Comparison of ENCODE assay signal across 27 cellular contexts in the genomic region with DNA sequence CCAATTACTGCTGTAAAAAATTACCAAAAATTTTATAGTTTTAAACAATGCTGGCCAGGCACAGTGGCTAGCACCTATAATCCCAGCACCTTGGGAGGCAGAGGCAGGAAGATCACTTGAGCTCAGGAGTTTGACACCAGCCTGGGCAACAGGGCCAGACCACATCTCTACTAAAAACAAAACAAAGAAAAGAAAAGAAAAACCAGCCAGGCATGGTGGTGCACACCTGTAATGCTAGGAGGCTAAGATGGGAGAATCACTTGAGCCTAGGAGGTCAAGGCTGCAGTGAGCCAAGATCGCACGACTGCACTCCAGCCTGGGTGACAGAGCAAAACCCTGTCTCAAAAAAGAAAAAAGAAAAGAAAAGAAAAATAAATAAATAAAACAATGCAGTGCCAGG.
"Had no signal": no experiment of that assay in that cellular context is flagged by ENCODE, and none has a peak within 500 bp of the region (broad histone marks: within the 10 kb centered on the region; RNA-seq: fewer than 3 reads in every experiment).

No MANE protein-coding gene starts in this region.

- H3K27ac ChIP-seq: Peyer's patch, SJSA1 had no signal

- H3K4me3 ChIP-seq: Peyer's patch, SJSA1 had no signal

- H3K4me2 ChIP-seq: SK-N-SH had no signal

- DNase-seq: Karpas-422, MM.1S, MV-4-11, NCI-H1092, NCI-H1105, NCI-H1417 treated with DMSO at 0.1 percent for 48 hours, NCI-H1436 treated with DMSO at 0.1 percent for 48 hours, NCI-H1694 treated with DMSO at 0.1 percent for 48 hours, NCI-H187 treated with DMSO at 0.1 percent for 48 hours, NCI-H2029, NCI-H2081, NCI-H2171 treated with DMSO at 0.1 percent for 48 hours, NCI-H2227 treated with DMSO at 0.1 percent for 48 hours, NCI-H345, NCI-H446, NCI-H510A treated with DMSO at 0.1 percent for 48 hours, NCI-H524 treated with DMSO at 0.1 percent for 48 hours, NCI-H526 treated with DMSO at 0.1 percent for 48 hours, NCI-H82, Peyer's patch, Right ventricle myocardium superior, RPMI8226, SHP77 treated with DMSO at 0.1 percent for 48 hours, SK-N-SH, SW 1271, T-helper 1 cell had no signal

- H3K36me3 ChIP-seq: Peyer's patch, SJSA1 had no signal

- H3K9me3 ChIP-seq: Peyer's patch, SJSA1, SK-N-SH had no signal

- H3K27me3 ChIP-seq: Peyer's patch, SJSA1 had no signal

- H3K4me1 ChIP-seq: Peyer's patch had no signal

- H3K9ac ChIP-seq: SK-N-SH had no signal
